ENCODE assay signal across 28 cellular contexts in genomic region chr7:44197487-44197886, GRCh38. TPM values are rescaled to one million over a fixed set of nuclear protein-coding genes. Genes with fewer than 3 reads are reported as not detected.
"Had no signal": no experiment of that assay in that cellular context is flagged by ENCODE, and none has a peak within 500 bp of the region (broad histone marks: within the 10 kb centered on the region; RNA-seq: fewer than 3 reads in every experiment).

No MANE protein-coding gene starts in this region.

- ATAC-seq: HepG2, Panc1, PC-3, Right ventricle myocardium inferior, SK-N-SH treated with all-trans-retinoic acid at 6 μM for 48 hours had no signal

- H3K9ac ChIP-seq: KMS-11 had no signal

- H3K36me3 ChIP-seq: SJCRH30 had no signal

- FAIRE-seq: HepG2 had no signal

- DNase-seq: IMR-90, Kasumi-1, MV-4-11, NCI-H1048, NCI-H1105, NCI-H1417 treated with DMSO at 0.1 percent for 48 hours, NCI-H146, NCI-H1694 treated with DMSO at 0.1 percent for 48 hours, NCI-H1930, NCI-H2081, NCI-H2107, NCI-H2227 treated with DMSO at 0.1 percent for 48 hours, NCI-H524, NCI-H526 treated with DMSO at 0.1 percent for 48 hours, NCI-H774, PC-3, SHP77 treated with DMSO at 0.1 percent for 48 hours, SJCRH30, T-helper 1 cell had no signal

- H3K4me3 ChIP-seq: SJCRH30 had no signal

- H3K27me3 ChIP-seq: SJCRH30 had no signal

- H3K27ac ChIP-seq: KMS-11, RWPE1, SJCRH30 had no signal

- H3K9me3 ChIP-seq: SJCRH30 had no signal

- H3K4me2 ChIP-seq: KMS-11 had no signal

RNA-seq across cellular contexts. Expression of gene GCK, which starts 8.2 kb away (rescaled TPM):
- total RNA-seq: HepG2, HT1080, M059J, NCI-H460, PC-3, SJCRH30 had no signal
- polyA plus RNA-seq: HepG2 had no signal

RNA-seq across cellular contexts. Expression of gene MYL7, which starts 56.4 kb away (rescaled TPM):
- total RNA-seq: HT1080, IMR-90, M059J, NCI-H460, PC-3, SJCRH30 had no signal
- polyA plus RNA-seq: HepG2 had no signal
